8 cellular contexts compared by ENCODE assay signal in genomic region chr5:99104538-99105132, GRCh38.
DNase-seq lines count a peak whose midpoint lies in the region; ATAC-seq and TF ChIP-seq lines count a peak whose summit lies in the region.

No MANE protein-coding gene starts in this region.

- ATAC-seq in GM18498 (IDR thresholded peaks at IDR 0.05; ENCODE audit: unreplicated experiment) (peak; percentile 49), T-helper 17 cell (no peak)

- H3K36me3 Mint-ChIP-seq in type B pancreatic cell (no peaks in the 10 kb centered on the region), T-helper 17 cell (ENCODE audit: low read depth) (no peaks in the 10 kb centered on the region)

- H3K4me1 ChIP-seq in A673 (ENCODE audit: insufficient read depth, low read length, poor library complexity, severe bottlenecking): no peaks in the 10 kb centered on the region

- POLR2A ChIA-PET in A673 (lab: Charles Lee; ENCODE audit: low non-redundant PET): no interaction called here

- H3K27ac Mint-ChIP-seq in type B pancreatic cell (no peak overlapping the region), T-helper 17 cell (no peak overlapping the region)

- CTCF ChIA-PET in A673 (lab: Charles Lee): interaction anchor here (0.6 to 0.8 kb wide), 6 partner anchors 13 to 1671 kb away, joined by 3 to 12 read pairs (median 6); no protein-coding TSS in a partner anchor

- intact Hi-C loops in A673 (cut with micrococcal nuclease; ENCODE audit: unreplicated experiment): loop anchor here (10.0 kb wide), 1 partner anchor 210 kb away; no protein-coding TSS in a partner anchor

- H3K9me3 Mint-ChIP-seq in type B pancreatic cell: no peaks in the 10 kb centered on the region

- DNase-seq in A673 (ENCODE audit: low spot score) (peak; percentile 63), NCI-H1694 treated with DMSO at 0.1 percent for 48 hours (lab: John Stamatoyannopoulos, UW) (peak; percentile 44), WERI-Rb-1 (no peak), iPS DF 4.7 (ENCODE audit: extremely low read depth, low spot score) (peak; percentile 28), type B pancreatic cell (ENCODE audit: extremely low spot score, unreplicated experiment) (no peak), T-helper 17 cell (no peak)
- DNase-seq in stimulated activated CD4-positive, alpha-beta T cell treated with anti-CD3 and anti-CD28 coated beads, Interleukin-1b, Interleukin-23, amount 100 ng/mL, for 48 hours: no peak

- no peak overlapping the region for H3K4me3 ChIP-seq in A673 (ENCODE audit: low read depth, low read length, poor library complexity, severe bottlenecking)
- H3K4me3 ChIP-seq in WERI-Rb-1 (ENCODE audit: low read depth, low read length): no peak overlapping the region

- H3K27me3 ChIP-seq in A673 (replicated peaks; ENCODE audit: insufficient read depth, low read depth, low read length, poor library complexity): peaks cover 2% of the 10 kb centered on the region
- H3K27me3 ChIP-seq in WERI-Rb-1 (ENCODE audit: insufficient read depth, low read depth, severe bottlenecking): no peaks in the 10 kb centered on the region

- no peak overlapping the region for H3K4me3 Mint-ChIP-seq in type B pancreatic cell
- no peak overlapping the region for H3K4me3 Mint-ChIP-seq in T-helper 17 cell

- BruUV-seq in A673 (replicated peaks; lab: Mats Ljungman, UMichigan): no TSS peak

- H3K36me3 ChIP-seq in A673 (ENCODE audit: insufficient read depth, low read length, poor library complexity, severe bottlenecking) (no peaks in the 10 kb centered on the region), WERI-Rb-1 (no peaks in the 10 kb centered on the region)

- no peak overlapping the region for H3K27ac ChIP-seq in A673 (ENCODE audit: low read depth, low read length, poor library complexity, severe bottlenecking)
- no peak overlapping the region for H3K27ac ChIP-seq in WERI-Rb-1

- H3K9me3 ChIP-seq in A673 (ENCODE audit: low read depth, low read length, poor library complexity, severe bottlenecking) (no peaks in the 10 kb centered on the region), WERI-Rb-1 (ENCODE audit: severe bottlenecking) (no peaks in the 10 kb centered on the region), T-helper 17 cell (ENCODE audit: control insufficient read depth, low read length, poor library complexity, severe bottlenecking) (no peaks in the 10 kb centered on the region)

- TF ChIP-seq CTCF in A673 (conservative IDR thresholded peaks at IDR 0.05; ENCODE audit: low read depth, low read length) (peak; percentile 72), WERI-Rb-1 (IDR thresholded peaks at IDR 0.05; ENCODE audit: low read depth, low read length) (peak; percentile 32; the same call in 1 of the 2 replicates), type B pancreatic cell (conservative IDR thresholded peaks at IDR 0.05) (peak; percentile 84)

- peaks cover 4% of the 10 kb centered on the region for H3K27me3 Mint-ChIP-seq in type B pancreatic cell
- peaks cover 14% of the 10 kb centered on the region for H3K27me3 Mint-ChIP-seq in T-helper 17 cell

- no peaks in the 10 kb centered on the region for H3K4me1 Mint-ChIP-seq in type B pancreatic cell (ENCODE audit: unreplicated experiment)
- H3K4me1 Mint-ChIP-seq in T-helper 17 cell: peaks cover 5% of the 10 kb centered on the region

Comparison
In these comparisons a context has a peak if more than half of its experiments do, and no peak if none do; other contexts are left out.
1. DNase-seq: peak in A673 (single experiment), NCI-H1694 treated with DMSO at 0.1 percent for 48 hours (single experiment) and iPS DF 4.7 (single experiment); none in WERI-Rb-1 (single experiment), type B pancreatic cell (single experiment), T-helper 17 cell (0 of 3) and stimulated activated CD4-positive, alpha-beta T cell treated with anti-CD3 and anti-CD28 coated beads, Interleukin-1b, Interleukin-23, amount 100 ng/mL, for 48 hours (single experiment).
2. CTCF ChIP-seq: peak in every context shown above with its lines; median percentile 84 in type B pancreatic cell; 72 in A673; 32 in WERI-Rb-1.